Comparison of ENCODE assay signal across 19 cellular contexts in genomic region chr5:108143581-108143980, GRCh38.
DNase-seq lines count a peak whose midpoint lies in the region; ATAC-seq and TF ChIP-seq lines count a peak whose summit lies in the region.
"Had no signal": no experiment of that assay in that cellular context is flagged by ENCODE, and none has a peak within 500 bp of the region (broad histone marks: within the 10 kb centered on the region; RNA-seq: fewer than 3 reads in every experiment).

No MANE protein-coding gene starts in this region.

- H3K36me3 ChIP-seq in mammary epithelial cell (ENCODE audit: insufficient read depth, low read length) (no peaks in the 10 kb centered on the region), breast epithelium (no peaks in the 10 kb centered on the region)
- H3K36me3 ChIP-seq: sigmoid colon, thyroid gland had no signal

- H4K20me1 ChIP-seq in mammary epithelial cell (ENCODE audit: insufficient read depth, low read length) = no peaks in the 10 kb centered on the region

- TF ChIP-seq CTCF in mammary epithelial cell (conservative IDR thresholded peaks at IDR 0.05 in 1 of 2, IDR thresholded peaks at IDR 0.05 in 1 of 2; ENCODE audit: extremely low read depth in 1 of 2, insufficient read depth in 1 of 2, low read depth in 1 of 2, low read length in 2 of 2) (no peak), breast epithelium (IDR thresholded peaks at IDR 0.05) (no peak)

- H3K9me3 ChIP-seq in mammary epithelial cell (replicated peaks; ENCODE audit: insufficient read depth, low read length) (no peaks in the 10 kb centered on the region), breast epithelium (no peaks in the 10 kb centered on the region)
- H3K9me3 ChIP-seq: sigmoid colon, thyroid gland had no signal

- H3K4me1 ChIP-seq in mammary epithelial cell (ENCODE audit: insufficient read depth, low read length) (no peaks in the 10 kb centered on the region), breast epithelium (no peaks in the 10 kb centered on the region)

- dilution Hi-C loops in mammary epithelial cell (cut with HindIII; ENCODE audit: low sequenced_read_pairs) = no loop called here

- H2AFZ ChIP-seq in mammary epithelial cell (ENCODE audit: low read depth, low read length) = no peak overlapping the region

- TF ChIP-seq POLR2A in breast epithelium (IDR thresholded peaks at IDR 0.05) = no peak

- no peaks in the 10 kb centered on the region for H3K79me2 ChIP-seq in mammary epithelial cell (ENCODE audit: insufficient read depth, low read length)

- no peak for ATAC-seq in GM19455 (IDR thresholded peaks at IDR 0.05; ENCODE audit: unreplicated experiment)
- ATAC-seq: left colon, T-cell, WTC11 had no signal

- H3K4me3 ChIP-seq in mammary epithelial cell (replicated peaks in 1 of 3; ENCODE audit: insufficient read depth in 1 of 3, low read depth in 2 of 3, low read length in 3 of 3) (no peak overlapping the region), breast epithelium (no peak overlapping the region)
- H3K4me3 ChIP-seq: sigmoid colon, thyroid gland had no signal

- CTCF ChIA-PET in mammary epithelial cell (lab: Charles Lee; ENCODE audit: low non-redundant PET) = no interaction called here

- DNase-seq in mammary epithelial cell (peak; percentile 2), breast epithelium (ENCODE audit: low spot score in 2 of 2) (no peak), astrocyte of the hippocampus (ENCODE audit: low read depth, low spot score) (peak; percentile 70), hepatic stellate cell (ENCODE audit: low spot score) (peak; percentile 35), NCI-H748 (lab: John Stamatoyannopoulos, UW; ENCODE audit: unreplicated experiment) (no peak), mesenteric fat pad (ENCODE audit: low spot score) (no peak)
- no peak for DNase-seq in stimulated activated CD4-positive, alpha-beta T cell treated with anti-CD3 and anti-CD28 coated beads, Interleukin-15, amount 100 ng/mL, for 24 hours
- DNase-seq: CD4-positive, alpha-beta memory T cell; hypothalamus; Karpas-422; left colon; NCI-H1417 treated with DMSO at 0.1 percent for 48 hours; sigmoid colon; T-cell; thyroid gland had no signal

- no TSS peak for BruUV-seq in mammary epithelial cell (replicated peaks; lab: Mats Ljungman, UMichigan)

- no peak overlapping the region for H3K9ac ChIP-seq in mammary epithelial cell (ENCODE audit: insufficient read depth, low read length)

- no peaks in the 10 kb centered on the region for H3K27me3 ChIP-seq in mammary epithelial cell (ENCODE audit: insufficient read depth, low read length)
- H3K27me3 ChIP-seq in breast epithelium = no peaks in the 10 kb centered on the region
- H3K27me3 ChIP-seq: sigmoid colon, thyroid gland had no signal

- H3K4me2 ChIP-seq in mammary epithelial cell (ENCODE audit: insufficient read depth, low read depth, low read length) = no peak overlapping the region

- in situ Hi-C loops in mammary epithelial cell (cut with MboI; ENCODE audit: low sequenced_read_pairs in 2 of 2) = no loop called here

- intact Hi-C loops in mammary epithelial cell (cut with micrococcal nuclease) = no loop called here
- intact Hi-C loops in breast epithelium (cut with DNase I; ENCODE audit: low total_unique reads) = no loop called here

- H3K27ac ChIP-seq in mammary epithelial cell (ENCODE audit: insufficient read depth, low read depth, low read length) (no peak overlapping the region), breast epithelium (no peak overlapping the region)
- H3K27ac ChIP-seq: 22Rv1, epithelial cell of prostate, sigmoid colon, thyroid gland had no signal

Comparison
In these comparisons a context has a peak if more than half of its experiments do, and no peak if none do; other contexts are left out.
1. DNase-seq: peak in mammary epithelial cell (single experiment), astrocyte of the hippocampus (single experiment) and hepatic stellate cell (single experiment); none in breast epithelium (0 of 2), NCI-H748 (single experiment), mesenteric fat pad (single experiment) and stimulated activated CD4-positive, alpha-beta T cell treated with anti-CD3 and anti-CD28 coated beads, Interleukin-15, amount 100 ng/mL, for 24 hours (single experiment).